ENCODE assay signal across 1 cellular context in genomic region chr2:157628532-157629415, GRCh38.
TF ChIP-seq lines count a peak whose summit lies in the region.

Gene ACVR1C, minus strand, starts transcription at chr2:157628864. Its CDS starts 220 bp downstream, at chr2:157628644.

TF ChIP-seq in SK-N-SH, 30 proteins besides CTCF, POLR2A, EP300 and RAD21:
- peak; percentile 64; the same call in 1 of the 2 replicates for TF ChIP-seq REST (IDR thresholded peaks at IDR 0.05; ENCODE audit: low read depth, low read length)
- 0 out of 2 replicates have a peak, but pooled peaks have one; percentile 13 for TF ChIP-seq RCOR1 (IDR thresholded peaks at IDR 0.05; ENCODE audit: low read length)
- peak; percentile 22; the same call in 1 of the 2 replicates for TF ChIP-seq SMC3 (IDR thresholded peaks at IDR 0.05; ENCODE audit: low read depth, low read length)
- TF ChIP-seq POLR2AphosphoS5 (IDR thresholded peaks at IDR 0.05; ENCODE audit: low read depth, low read length) = no peak
- no peak for TF ChIP-seq FOSL2 (IDR thresholded peaks at IDR 0.05; ENCODE audit: borderline replicate concordance, low read depth)
- peak; percentile 11; the same call in 1 of the 2 replicates for TF ChIP-seq MAX (IDR thresholded peaks at IDR 0.05; ENCODE audit: low read depth)
